In genomic region chr4:8295471-8295870, GRCh38 we compare ENCODE assay signal across 1 cellular context.
TF ChIP-seq lines count a peak whose summit lies in the region.

No MANE protein-coding gene starts in this region.

TF ChIP-seq in K562, 482 proteins besides CTCF, POLR2A, EP300 and RAD21:
- TF ChIP-seq, protein P1, sequence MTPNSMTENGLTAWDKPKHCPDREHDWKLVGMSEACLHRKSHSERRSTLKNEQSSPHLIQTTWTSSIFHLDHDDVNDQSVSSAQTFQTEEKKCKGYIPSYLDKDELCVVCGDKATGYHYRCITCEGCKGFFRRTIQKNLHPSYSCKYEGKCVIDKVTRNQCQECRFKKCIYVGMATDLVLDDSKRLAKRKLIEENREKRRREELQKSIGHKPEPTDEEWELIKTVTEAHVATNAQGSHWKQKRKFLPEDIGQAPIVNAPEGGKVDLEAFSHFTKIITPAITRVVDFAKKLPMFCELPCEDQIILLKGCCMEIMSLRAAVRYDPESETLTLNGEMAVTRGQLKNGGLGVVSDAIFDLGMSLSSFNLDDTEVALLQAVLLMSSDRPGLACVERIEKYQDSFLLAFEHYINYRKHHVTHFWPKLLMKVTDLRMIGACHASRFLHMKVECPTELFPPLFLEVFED (CRISPR knock-in tag; conservative IDR thresholded peaks at IDR 0.05) = no peak
- TF ChIP-seq TAL1 (IDR thresholded peaks at IDR 0.05) (no peak), MAFG (tag; conservative IDR thresholded peaks at IDR 0.05) (peak; percentile 45; the same call in 1 of the 2 replicates), CTCFL (IDR thresholded peaks at IDR 0.05; ENCODE audit: borderline replicate concordance, insufficient read depth, low read depth, low read length, poor library complexity, severe bottlenecking) (no peak), ZNF165 (CRISPR knock-in tag; IDR thresholded peaks at IDR 0.05; ENCODE audit: borderline replicate concordance) (no peak), NFE2 (IDR thresholded peaks at IDR 0.05; ENCODE audit: low read depth) (peak; percentile 30; the same call in 1 of the 2 replicates), STAG1 (CRISPR knock-in tag; IDR thresholded peaks at IDR 0.05; ENCODE audit: borderline replicate concordance) (no peak), C11orf30 (IDR thresholded peaks at IDR 0.05; ENCODE audit: low read depth) (peak; percentile 65), MAFK (IDR thresholded peaks at IDR 0.05; ENCODE audit: low read length) (0 out of 2 replicates have a peak, but pooled peaks have one; percentile 15), CREM (IDR thresholded peaks at IDR 0.05; ENCODE audit: low read depth) (no peak), ZNF316 (IDR thresholded peaks at IDR 0.05) (0 out of 2 replicates have a peak, but pooled peaks have one; percentile 10), MAFF (IDR thresholded peaks at IDR 0.05; ENCODE audit: low read length) (no peak), RBM22 (IDR thresholded peaks at IDR 0.05; ENCODE audit: low read depth, low read length, poor library complexity, severe bottlenecking) (no peak), SMAD4 (CRISPR knock-in tag; conservative IDR thresholded peaks at IDR 0.05) (no peak)
- TF ChIP-seq, protein P2, sequence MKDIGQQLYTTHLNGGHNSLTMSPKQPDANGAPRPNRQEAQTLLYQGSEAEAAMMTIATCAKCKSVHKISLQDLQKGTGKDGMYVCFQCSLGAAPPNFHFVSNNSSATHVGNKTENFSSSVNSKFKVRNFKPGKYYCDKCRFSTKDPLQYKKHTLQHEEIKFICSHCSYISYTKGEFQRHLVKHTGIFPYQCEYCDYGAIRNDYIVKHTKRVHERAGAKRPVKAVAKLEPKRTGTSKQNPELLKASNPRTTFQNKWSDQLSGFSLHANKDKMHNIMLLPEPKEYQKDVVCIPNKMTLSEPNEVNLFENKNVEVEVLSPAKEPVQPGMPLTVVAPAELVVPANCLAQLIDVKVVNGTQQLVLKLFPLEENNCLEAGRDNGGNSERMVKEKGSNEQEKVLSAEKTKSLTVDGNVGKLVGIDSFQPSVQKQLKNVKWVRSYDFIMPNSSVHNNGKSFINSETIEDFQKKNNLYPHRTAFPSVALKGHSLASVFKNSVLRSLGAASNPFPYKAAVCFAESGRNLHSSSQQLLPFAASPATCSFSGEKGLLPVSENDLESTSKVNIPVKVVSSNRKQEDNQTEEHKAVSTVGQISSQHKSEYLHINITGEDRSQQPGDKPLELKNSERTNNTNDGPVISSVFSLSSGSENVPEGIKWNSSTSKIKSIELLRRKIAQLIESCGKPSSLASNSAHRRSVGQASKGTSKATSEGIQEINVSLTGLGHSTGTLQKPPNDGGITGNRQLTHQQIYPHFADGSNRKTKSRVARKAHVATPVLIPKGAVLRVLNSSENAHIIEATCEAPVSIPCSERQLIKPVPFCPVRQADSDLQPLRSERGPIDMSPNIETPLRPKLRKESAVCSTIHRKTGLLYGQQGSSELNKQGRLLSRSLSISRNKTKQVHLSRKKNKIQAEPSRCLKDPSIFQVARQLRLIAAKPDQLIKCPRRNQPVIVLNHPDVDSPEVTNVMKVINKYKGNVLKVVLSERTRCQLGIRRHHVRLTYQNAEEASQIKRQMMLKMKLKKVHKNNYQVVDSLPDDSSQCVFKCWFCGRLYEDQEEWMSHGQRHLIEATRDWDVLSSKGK (CRISPR knock-in tag; IDR thresholded peaks at IDR 0.05) = no peak
